Comparison of ENCODE assay signal across 1 cellular context in the genomic region with DNA sequence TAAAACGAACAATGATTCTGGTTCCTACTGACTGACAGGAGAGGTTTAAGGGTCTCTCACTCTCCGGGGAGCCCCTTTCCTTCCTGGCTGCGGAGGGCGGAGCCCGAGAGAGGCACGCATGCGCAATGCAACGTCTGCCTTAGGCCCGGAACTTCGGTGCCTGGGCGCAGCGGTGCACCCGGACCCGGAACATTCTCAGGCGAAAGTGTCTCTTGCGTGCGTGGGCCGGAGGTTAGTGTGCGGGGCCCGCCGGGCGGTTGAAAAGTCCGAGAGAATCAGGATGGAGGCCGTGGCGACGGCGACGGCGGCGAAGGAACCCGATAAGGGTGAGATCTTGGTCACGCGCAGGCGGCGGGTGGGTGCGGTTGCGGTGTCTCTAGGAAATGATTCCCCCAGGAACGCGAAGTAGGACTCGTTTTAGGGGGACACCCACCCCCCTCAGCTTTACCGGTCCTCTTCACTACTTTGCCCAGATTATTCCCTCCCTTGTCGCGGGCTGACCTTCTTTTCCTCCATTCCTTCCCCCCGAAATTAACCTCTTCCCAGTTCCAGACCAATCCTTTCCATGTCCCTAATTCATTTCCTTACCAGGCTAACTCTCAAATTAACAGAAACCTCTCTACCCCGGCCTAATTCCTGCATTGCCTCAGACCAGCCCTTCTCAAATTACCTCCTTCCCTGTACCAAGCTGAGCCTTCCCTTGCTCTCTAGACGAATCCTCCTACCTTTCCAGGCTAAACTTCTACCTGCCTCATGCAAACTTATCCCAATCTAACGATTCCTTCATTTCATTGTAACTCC.
TF ChIP-seq lines count a peak whose summit lies in the region.

A gene (plus strand): TSS at position 142 of the 801 bp plus-strand sequence. CDS start 139 bp downstream, at position 281.

TF ChIP-seq in WTC11, 78 proteins besides CTCF, POLR2A, EP300 and RAD21 (continued from another document and continues in another):
- TF ChIP-seq, protein P1, sequence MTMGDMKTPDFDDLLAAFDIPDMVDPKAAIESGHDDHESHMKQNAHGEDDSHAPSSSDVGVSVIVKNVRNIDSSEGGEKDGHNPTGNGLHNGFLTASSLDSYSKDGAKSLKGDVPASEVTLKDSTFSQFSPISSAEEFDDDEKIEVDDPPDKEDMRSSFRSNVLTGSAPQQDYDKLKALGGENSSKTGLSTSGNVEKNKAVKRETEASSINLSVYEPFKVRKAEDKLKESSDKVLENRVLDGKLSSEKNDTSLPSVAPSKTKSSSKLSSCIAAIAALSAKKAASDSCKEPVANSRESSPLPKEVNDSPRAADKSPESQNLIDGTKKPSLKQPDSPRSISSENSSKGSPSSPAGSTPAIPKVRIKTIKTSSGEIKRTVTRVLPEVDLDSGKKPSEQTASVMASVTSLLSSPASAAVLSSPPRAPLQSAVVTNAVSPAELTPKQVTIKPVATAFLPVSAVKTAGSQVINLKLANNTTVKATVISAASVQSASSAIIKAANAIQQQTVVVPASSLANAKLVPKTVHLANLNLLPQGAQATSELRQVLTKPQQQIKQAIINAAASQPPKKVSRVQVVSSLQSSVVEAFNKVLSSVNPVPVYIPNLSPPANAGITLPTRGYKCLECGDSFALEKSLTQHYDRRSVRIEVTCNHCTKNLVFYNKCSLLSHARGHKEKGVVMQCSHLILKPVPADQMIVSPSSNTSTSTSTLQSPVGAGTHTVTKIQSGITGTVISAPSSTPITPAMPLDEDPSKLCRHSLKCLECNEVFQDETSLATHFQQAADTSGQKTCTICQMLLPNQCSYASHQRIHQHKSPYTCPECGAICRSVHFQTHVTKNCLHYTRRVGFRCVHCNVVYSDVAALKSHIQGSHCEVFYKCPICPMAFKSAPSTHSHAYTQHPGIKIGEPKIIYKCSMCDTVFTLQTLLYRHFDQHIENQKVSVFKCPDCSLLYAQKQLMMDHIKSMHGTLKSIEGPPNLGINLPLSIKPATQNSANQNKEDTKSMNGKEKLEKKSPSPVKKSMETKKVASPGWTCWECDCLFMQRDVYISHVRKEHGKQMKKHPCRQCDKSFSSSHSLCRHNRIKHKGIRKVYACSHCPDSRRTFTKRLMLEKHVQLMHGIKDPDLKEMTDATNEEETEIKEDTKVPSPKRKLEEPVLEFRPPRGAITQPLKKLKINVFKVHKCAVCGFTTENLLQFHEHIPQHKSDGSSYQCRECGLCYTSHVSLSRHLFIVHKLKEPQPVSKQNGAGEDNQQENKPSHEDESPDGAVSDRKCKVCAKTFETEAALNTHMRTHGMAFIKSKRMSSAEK (CRISPR knock-in tag; IDR thresholded peaks at IDR 0.05; ENCODE audit: borderline replicate concordance) = peak; percentile 85; the same call in 1 of the 2 replicates
- TF ChIP-seq FOXK1 (CRISPR knock-in tag; IDR thresholded peaks at IDR 0.05) = peak; percentile 72
- no peak for TF ChIP-seq TP53 (CRISPR knock-in tag; IDR thresholded peaks at IDR 0.05)
- 0 out of 2 replicates have a peak, but pooled peaks have one; percentile 65 for TF ChIP-seq CREM (CRISPR knock-in tag; IDR thresholded peaks at IDR 0.05)
- TF ChIP-seq FOXP1 (CRISPR knock-in tag; IDR thresholded peaks at IDR 0.05; ENCODE audit: borderline replicate concordance) = peak; percentile 74; the same call in 1 of the 2 replicates
- TF ChIP-seq NR3C1 (CRISPR knock-in tag; conservative IDR thresholded peaks at IDR 0.05; ENCODE audit: low read depth) = no peak
- no peak for TF ChIP-seq ATF1 (CRISPR knock-in tag; IDR thresholded peaks at IDR 0.05)
- TF ChIP-seq, protein P2, sequence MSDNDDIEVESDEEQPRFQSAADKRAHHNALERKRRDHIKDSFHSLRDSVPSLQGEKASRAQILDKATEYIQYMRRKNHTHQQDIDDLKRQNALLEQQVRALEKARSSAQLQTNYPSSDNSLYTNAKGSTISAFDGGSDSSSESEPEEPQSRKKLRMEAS (CRISPR knock-in tag; IDR thresholded peaks at IDR 0.05) = peak; percentile 87
- no peak for TF ChIP-seq GTF2I (CRISPR knock-in tag; conservative IDR thresholded peaks at IDR 0.05)
- TF ChIP-seq ZNF121 (CRISPR knock-in tag; IDR thresholded peaks at IDR 0.05) = no peak
- TF ChIP-seq, protein P3, sequence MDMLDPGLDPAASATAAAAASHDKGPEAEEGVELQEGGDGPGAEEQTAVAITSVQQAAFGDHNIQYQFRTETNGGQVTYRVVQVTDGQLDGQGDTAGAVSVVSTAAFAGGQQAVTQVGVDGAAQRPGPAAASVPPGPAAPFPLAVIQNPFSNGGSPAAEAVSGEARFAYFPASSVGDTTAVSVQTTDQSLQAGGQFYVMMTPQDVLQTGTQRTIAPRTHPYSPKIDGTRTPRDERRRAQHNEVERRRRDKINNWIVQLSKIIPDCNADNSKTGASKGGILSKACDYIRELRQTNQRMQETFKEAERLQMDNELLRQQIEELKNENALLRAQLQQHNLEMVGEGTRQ (CRISPR knock-in tag; IDR thresholded peaks at IDR 0.05) = peak; percentile 54
- 0 out of 2 replicates have a peak, but pooled peaks have one; percentile 27 for TF ChIP-seq ETV6 (CRISPR knock-in tag; IDR thresholded peaks at IDR 0.05)
- TF ChIP-seq, protein P4, sequence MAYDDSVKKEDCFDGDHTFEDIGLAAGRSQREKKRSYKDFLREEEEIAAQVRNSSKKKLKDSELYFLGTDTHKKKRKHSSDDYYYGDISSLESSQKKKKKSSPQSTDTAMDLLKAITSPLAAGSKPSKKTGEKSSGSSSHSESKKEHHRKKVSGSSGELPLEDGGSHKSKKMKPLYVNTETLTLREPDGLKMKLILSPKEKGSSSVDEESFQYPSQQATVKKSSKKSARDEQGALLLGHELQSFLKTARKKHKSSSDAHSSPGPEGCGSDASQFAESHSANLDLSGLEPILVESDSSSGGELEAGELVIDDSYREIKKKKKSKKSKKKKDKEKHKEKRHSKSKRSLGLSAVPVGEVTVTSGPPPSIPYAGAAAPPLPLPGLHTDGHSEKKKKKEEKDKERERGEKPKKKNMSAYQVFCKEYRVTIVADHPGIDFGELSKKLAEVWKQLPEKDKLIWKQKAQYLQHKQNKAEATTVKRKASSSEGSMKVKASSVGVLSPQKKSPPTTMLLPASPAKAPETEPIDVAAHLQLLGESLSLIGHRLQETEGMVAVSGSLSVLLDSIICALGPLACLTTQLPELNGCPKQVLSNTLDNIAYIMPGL (CRISPR knock-in tag; IDR thresholded peaks at IDR 0.05) = peak; percentile 58; the same call in 1 of the 2 replicates
- TF ChIP-seq, protein P5, sequence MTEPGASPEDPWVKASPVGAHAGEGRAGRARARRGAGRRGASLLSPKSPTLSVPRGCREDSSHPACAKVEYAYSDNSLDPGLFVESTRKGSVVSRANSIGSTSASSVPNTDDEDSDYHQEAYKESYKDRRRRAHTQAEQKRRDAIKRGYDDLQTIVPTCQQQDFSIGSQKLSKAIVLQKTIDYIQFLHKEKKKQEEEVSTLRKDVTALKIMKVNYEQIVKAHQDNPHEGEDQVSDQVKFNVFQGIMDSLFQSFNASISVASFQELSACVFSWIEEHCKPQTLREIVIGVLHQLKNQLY (CRISPR knock-in tag; IDR thresholded peaks at IDR 0.05) = no peak
- TF ChIP-seq, protein P6, sequence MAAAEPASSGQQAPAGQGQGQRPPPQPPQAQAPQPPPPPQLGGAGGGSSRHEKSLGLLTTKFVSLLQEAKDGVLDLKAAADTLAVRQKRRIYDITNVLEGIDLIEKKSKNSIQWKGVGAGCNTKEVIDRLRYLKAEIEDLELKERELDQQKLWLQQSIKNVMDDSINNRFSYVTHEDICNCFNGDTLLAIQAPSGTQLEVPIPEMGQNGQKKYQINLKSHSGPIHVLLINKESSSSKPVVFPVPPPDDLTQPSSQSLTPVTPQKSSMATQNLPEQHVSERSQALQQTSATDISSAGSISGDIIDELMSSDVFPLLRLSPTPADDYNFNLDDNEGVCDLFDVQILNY (CRISPR knock-in tag; IDR thresholded peaks at IDR 0.05) = no peak
- TF ChIP-seq, protein P7, sequence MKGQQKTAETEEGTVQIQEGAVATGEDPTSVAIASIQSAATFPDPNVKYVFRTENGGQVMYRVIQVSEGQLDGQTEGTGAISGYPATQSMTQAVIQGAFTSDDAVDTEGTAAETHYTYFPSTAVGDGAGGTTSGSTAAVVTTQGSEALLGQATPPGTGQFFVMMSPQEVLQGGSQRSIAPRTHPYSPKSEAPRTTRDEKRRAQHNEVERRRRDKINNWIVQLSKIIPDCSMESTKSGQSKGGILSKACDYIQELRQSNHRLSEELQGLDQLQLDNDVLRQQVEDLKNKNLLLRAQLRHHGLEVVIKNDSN (CRISPR knock-in tag; IDR thresholded peaks at IDR 0.05) = peak; percentile 67
- TF ChIP-seq, protein P8, sequence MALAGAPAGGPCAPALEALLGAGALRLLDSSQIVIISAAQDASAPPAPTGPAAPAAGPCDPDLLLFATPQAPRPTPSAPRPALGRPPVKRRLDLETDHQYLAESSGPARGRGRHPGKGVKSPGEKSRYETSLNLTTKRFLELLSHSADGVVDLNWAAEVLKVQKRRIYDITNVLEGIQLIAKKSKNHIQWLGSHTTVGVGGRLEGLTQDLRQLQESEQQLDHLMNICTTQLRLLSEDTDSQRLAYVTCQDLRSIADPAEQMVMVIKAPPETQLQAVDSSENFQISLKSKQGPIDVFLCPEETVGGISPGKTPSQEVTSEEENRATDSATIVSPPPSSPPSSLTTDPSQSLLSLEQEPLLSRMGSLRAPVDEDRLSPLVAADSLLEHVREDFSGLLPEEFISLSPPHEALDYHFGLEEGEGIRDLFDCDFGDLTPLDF (CRISPR knock-in tag; IDR thresholded peaks at IDR 0.05) = no peak
- TF ChIP-seq RELA (CRISPR knock-in tag; IDR thresholded peaks at IDR 0.05; ENCODE audit: borderline replicate concordance) = no peak
- TF ChIP-seq, protein P9, sequence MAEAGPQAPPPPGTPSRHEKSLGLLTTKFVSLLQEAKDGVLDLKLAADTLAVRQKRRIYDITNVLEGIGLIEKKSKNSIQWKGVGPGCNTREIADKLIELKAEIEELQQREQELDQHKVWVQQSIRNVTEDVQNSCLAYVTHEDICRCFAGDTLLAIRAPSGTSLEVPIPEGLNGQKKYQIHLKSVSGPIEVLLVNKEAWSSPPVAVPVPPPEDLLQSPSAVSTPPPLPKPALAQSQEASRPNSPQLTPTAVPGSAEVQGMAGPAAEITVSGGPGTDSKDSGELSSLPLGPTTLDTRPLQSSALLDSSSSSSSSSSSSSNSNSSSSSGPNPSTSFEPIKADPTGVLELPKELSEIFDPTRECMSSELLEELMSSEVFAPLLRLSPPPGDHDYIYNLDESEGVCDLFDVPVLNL (CRISPR knock-in tag; IDR thresholded peaks at IDR 0.05; ENCODE audit: borderline replicate concordance, low read depth) = no peak
- TF ChIP-seq, protein P10, sequence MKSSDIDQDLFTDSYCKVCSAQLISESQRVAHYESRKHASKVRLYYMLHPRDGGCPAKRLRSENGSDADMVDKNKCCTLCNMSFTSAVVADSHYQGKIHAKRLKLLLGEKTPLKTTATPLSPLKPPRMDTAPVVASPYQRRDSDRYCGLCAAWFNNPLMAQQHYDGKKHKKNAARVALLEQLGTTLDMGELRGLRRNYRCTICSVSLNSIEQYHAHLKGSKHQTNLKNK (CRISPR knock-in tag; IDR thresholded peaks at IDR 0.05) = no peak
- no peak for TF ChIP-seq TEAD4 (CRISPR knock-in tag; IDR thresholded peaks at IDR 0.05)
- TF ChIP-seq GABPB1 (CRISPR knock-in tag; IDR thresholded peaks at IDR 0.05) = peak; percentile 83
- TF ChIP-seq, protein P11, sequence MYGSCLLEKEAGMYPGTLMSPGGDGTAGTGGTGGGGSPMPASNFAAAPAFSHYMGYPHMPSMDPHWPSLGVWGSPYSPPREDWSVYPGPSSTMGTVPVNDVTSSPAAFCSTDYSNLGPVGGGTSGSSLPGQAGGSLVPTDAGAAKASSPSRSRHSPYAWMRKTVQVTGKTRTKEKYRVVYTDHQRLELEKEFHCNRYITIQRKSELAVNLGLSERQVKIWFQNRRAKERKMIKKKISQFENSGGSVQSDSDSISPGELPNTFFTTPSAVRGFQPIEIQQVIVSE (CRISPR knock-in tag; IDR thresholded peaks at IDR 0.05; ENCODE audit: borderline replicate concordance) = no peak
- TF ChIP-seq FOXJ3 (CRISPR knock-in tag; IDR thresholded peaks at IDR 0.05; ENCODE audit: borderline replicate concordance) = no peak
- TF ChIP-seq, protein P12, sequence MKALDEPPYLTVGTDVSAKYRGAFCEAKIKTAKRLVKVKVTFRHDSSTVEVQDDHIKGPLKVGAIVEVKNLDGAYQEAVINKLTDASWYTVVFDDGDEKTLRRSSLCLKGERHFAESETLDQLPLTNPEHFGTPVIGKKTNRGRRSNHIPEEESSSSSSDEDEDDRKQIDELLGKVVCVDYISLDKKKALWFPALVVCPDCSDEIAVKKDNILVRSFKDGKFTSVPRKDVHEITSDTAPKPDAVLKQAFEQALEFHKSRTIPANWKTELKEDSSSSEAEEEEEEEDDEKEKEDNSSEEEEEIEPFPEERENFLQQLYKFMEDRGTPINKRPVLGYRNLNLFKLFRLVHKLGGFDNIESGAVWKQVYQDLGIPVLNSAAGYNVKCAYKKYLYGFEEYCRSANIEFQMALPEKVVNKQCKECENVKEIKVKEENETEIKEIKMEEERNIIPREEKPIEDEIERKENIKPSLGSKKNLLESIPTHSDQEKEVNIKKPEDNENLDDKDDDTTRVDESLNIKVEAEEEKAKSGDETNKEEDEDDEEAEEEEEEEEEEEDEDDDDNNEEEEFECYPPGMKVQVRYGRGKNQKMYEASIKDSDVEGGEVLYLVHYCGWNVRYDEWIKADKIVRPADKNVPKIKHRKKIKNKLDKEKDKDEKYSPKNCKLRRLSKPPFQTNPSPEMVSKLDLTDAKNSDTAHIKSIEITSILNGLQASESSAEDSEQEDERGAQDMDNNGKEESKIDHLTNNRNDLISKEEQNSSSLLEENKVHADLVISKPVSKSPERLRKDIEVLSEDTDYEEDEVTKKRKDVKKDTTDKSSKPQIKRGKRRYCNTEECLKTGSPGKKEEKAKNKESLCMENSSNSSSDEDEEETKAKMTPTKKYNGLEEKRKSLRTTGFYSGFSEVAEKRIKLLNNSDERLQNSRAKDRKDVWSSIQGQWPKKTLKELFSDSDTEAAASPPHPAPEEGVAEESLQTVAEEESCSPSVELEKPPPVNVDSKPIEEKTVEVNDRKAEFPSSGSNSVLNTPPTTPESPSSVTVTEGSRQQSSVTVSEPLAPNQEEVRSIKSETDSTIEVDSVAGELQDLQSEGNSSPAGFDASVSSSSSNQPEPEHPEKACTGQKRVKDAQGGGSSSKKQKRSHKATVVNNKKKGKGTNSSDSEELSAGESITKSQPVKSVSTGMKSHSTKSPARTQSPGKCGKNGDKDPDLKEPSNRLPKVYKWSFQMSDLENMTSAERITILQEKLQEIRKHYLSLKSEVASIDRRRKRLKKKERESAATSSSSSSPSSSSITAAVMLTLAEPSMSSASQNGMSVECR (CRISPR knock-in tag; IDR thresholded peaks at IDR 0.05; ENCODE audit: borderline replicate concordance) = no peak; the same call in none of the 2 replicates
- TF ChIP-seq ZNF138 (CRISPR knock-in tag; conservative IDR thresholded peaks at IDR 0.05) = no peak
- TF ChIP-seq IRF2 (CRISPR knock-in tag; IDR thresholded peaks at IDR 0.05; ENCODE audit: borderline replicate concordance, low read depth) = no peak
- TF ChIP-seq SMAD3 (CRISPR knock-in tag; IDR thresholded peaks at IDR 0.05; ENCODE audit: borderline replicate concordance) = no peak
- no peak; the same call in 1 of the 2 replicates for TF ChIP-seq NFYB (CRISPR knock-in tag; conservative IDR thresholded peaks at IDR 0.05; ENCODE audit: low read depth)
- peak; percentile 44; the same call in 1 of the 2 replicates for TF ChIP-seq PRRX2 (CRISPR knock-in tag; IDR thresholded peaks at IDR 0.05)
- TF ChIP-seq JAZF1 (CRISPR knock-in tag; IDR thresholded peaks at IDR 0.05) = no peak
- no peak; the same call in 1 of the 2 replicates for TF ChIP-seq ZNF219 (CRISPR knock-in tag; IDR thresholded peaks at IDR 0.05; ENCODE audit: borderline replicate concordance)
